Comparison of ENCODE assay signal across 8 cellular contexts in the genomic region with DNA sequence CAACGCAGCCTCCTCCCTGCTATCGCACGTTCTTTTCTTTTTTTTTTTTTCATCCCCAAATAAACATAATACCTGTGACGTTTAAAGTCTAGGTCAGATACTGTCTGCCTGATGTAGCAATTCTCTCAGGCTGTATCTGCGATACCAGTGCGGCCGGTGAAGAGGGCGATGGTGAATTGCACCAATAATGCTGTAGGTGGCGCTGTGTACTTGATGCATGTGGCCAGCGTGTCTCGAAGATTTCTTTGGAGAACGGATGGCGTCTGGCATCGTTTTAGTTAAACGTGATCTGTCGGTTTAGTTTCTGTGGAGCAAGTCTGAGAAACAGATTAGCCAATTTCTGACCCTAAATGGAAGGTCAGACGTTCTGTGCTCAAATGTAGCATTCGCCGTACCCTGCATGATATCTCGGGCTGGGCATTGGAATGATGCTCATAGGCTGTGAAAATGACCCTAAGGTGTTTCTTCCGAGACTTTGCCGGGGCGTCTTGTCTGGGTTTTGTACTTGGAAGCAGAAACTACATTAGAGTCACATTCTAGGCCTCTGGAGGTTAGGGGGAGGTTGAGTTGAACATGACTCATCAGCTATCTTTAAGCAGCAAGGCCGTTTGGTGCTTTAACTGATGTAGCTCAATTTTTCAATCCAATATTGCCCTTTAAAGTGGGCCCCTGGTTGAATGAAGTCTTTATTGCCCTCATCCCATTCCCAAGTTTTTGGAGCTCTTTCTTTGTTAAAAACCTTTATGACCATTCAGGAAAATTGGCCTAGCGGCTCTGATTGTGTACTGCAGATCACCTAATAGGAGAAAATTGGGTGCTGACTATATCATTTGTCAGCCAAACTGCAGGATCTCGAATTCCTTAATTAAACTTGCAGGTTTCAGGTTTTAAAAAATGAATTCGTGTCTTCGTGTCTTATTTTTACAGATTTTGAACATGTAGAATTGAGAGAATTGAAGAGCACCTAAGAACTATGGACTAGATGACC.
DNase-seq lines count a peak whose midpoint lies in the region; ATAC-seq and TF ChIP-seq lines count a peak whose summit lies in the region.

No MANE protein-coding gene starts in this region.

- peaks cover 25% of the 10 kb centered on the region for H3K27me3 Mint-ChIP-seq in activated CD8-positive, alpha-beta memory T cell treated with anti-CD3 and anti-CD28 coated beads, Interleukin-2, amount 10 ng/mL, durations not matched to agents 7 days and 5 days
- H3K27me3 Mint-ChIP-seq in nephron progenitor cell (ENCODE audit: low read depth, poor library complexity), result peaks cover 8% of the 10 kb centered on the region

- peak overlapping the region; percentile 67 for H3K4me2 ChIP-seq in fibroblast of lung (ENCODE audit: extremely low read depth, insufficient read depth, low read length)

- no peaks in the 10 kb centered on the region for H3K27me3 ChIP-seq in fibroblast of lung (ENCODE audit: control insufficient read depth, insufficient read depth, low read length)
- no peaks in the 10 kb centered on the region for H3K27me3 ChIP-seq in uterus

- no peak for DNase-seq in GM10248 (ENCODE audit: extremely low spot score)
- peak; percentile 47 for DNase-seq in NCI-H460 (ENCODE audit: extremely low read depth, low read depth)
- peak; percentile 57 for DNase-seq in activated CD8-positive, alpha-beta memory T cell treated with anti-CD3 and anti-CD28 coated beads, Interleukin-2, amount 10 ng/mL, durations not matched to agents 7 days and 5 days
- peak; percentile 21 to 85 for DNase-seq in fibroblast of lung (ENCODE audit: low read depth in 2 of 2)
- DNase-seq in nephron progenitor cell, result peak; percentile 73
- peak; percentile 55 to 72 for DNase-seq in uterus

- H3K4me3 Mint-ChIP-seq in activated CD8-positive, alpha-beta memory T cell treated with anti-CD3 and anti-CD28 coated beads, Interleukin-2, amount 10 ng/mL, durations not matched to agents 7 days and 5 days, result no peak overlapping the region
- H3K4me3 Mint-ChIP-seq in nephron progenitor cell, result no peak overlapping the region

- no peaks in the 10 kb centered on the region for H3K9me3 Mint-ChIP-seq in activated CD8-positive, alpha-beta memory T cell treated with anti-CD3 and anti-CD28 coated beads, Interleukin-2, amount 10 ng/mL, durations not matched to agents 7 days and 5 days (ENCODE audit: low read depth)
- peaks cover 4% of the 10 kb centered on the region for H3K9me3 Mint-ChIP-seq in nephron progenitor cell

- H3K4me3 ChIP-seq in fibroblast of lung (replicated peaks in 1 of 4; ENCODE audit: control extremely low read depth in 1 of 4, insufficient read depth in 1 of 4, low read depth in 3 of 4, low read length in 4 of 4) (peak overlapping the region in 2 of 4 experiments; percentile 30 to 45), uterus (no peak overlapping the region)

- peak overlapping the region; percentile 56 for H2AFZ ChIP-seq in fibroblast of lung (ENCODE audit: low read length)

- H3K4me1 Mint-ChIP-seq in activated CD8-positive, alpha-beta memory T cell treated with anti-CD3 and anti-CD28 coated beads, Interleukin-2, amount 10 ng/mL, durations not matched to agents 7 days and 5 days, result peaks cover 2% of the 10 kb centered on the region
- H3K4me1 Mint-ChIP-seq in nephron progenitor cell, result peaks cover 20% of the 10 kb centered on the region

- no peak overlapping the region for H3K9ac ChIP-seq in fibroblast of lung (ENCODE audit: insufficient read depth, low read length)

- CTCF ChIA-PET in GM10248 (lab: Yijun Ruan, JAX), result interaction anchor here (1.0 to 1.6 kb wide), 6 partner anchors 9 to 65 kb away, joined by 3 to 14 read pairs (median 4); no protein-coding TSS in a partner anchor
- CTCF ChIA-PET in activated CD8-positive, alpha-beta memory T cell treated with anti-CD3 and anti-CD28 coated beads, Interleukin-2, amount 10 ng/mL, durations not matched to agents 7 days and 5 days (lab: Charles Lee), result interaction anchor here (1.0 to 2.3 kb wide), 5 partner anchors 9 to 74 kb away, joined by 3 to 14 read pairs (median 3); no protein-coding TSS in a partner anchor

- H3K36me3 ChIP-seq in fibroblast of lung (ENCODE audit: control insufficient read depth, insufficient read depth, low read length), result no peaks in the 10 kb centered on the region
- H3K36me3 ChIP-seq in uterus, result no peaks in the 10 kb centered on the region

- POLR2A ChIA-PET in GM10248 (lab: Yijun Ruan, JAX), result no interaction called here

- intact Hi-C loops in uterus (cut with DNase I; ENCODE audit: low total_unique reads), result no loop called here

- H3K9me3 ChIP-seq in fibroblast of lung (ENCODE audit: control insufficient read depth, insufficient read depth, low read depth, low read length) (no peaks in the 10 kb centered on the region), uterus (no peaks in the 10 kb centered on the region)

- no peak for TF ChIP-seq POLR2A in uterus (IDR thresholded peaks at IDR 0.05)

- H3K79me2 ChIP-seq in fibroblast of lung (ENCODE audit: control insufficient read depth, insufficient read depth, low read length), result no peaks in the 10 kb centered on the region

- peak; percentile 60 for TF ChIP-seq CTCF in GM10248 (IDR thresholded peaks at IDR 0.05; ENCODE audit: control extremely low read depth, extremely low read depth, low read depth, missing control alignments)
- TF ChIP-seq CTCF in fibroblast of lung (conservative IDR thresholded peaks at IDR 0.05 in 1 of 2, IDR thresholded peaks at IDR 0.05 in 1 of 2; ENCODE audit: low read depth in 1 of 2, low read length in 2 of 2), result peak; percentile 85 to 86
- TF ChIP-seq CTCF in nephron progenitor cell (IDR thresholded peaks at IDR 0.05), result peak; percentile 88
- peak; percentile 57 to 77 (median 75) for TF ChIP-seq CTCF in uterus (IDR thresholded peaks at IDR 0.05)

- peak; percentile 78 for ATAC-seq in HG02938 (IDR thresholded peaks at IDR 0.05; ENCODE audit: unreplicated experiment)
- peak; percentile 60 for ATAC-seq in activated CD8-positive, alpha-beta memory T cell treated with anti-CD3 and anti-CD28 coated beads, Interleukin-2, amount 10 ng/mL, durations not matched to agents 7 days and 5 days
- ATAC-seq in GM19455 (IDR thresholded peaks at IDR 0.05; ENCODE audit: unreplicated experiment), result no peak

- no peaks in the 10 kb centered on the region for H4K20me1 ChIP-seq in fibroblast of lung (ENCODE audit: control insufficient read depth, extremely low read depth, insufficient read depth, low read length)

- no peaks in the 10 kb centered on the region for H3K36me3 Mint-ChIP-seq in activated CD8-positive, alpha-beta memory T cell treated with anti-CD3 and anti-CD28 coated beads, Interleukin-2, amount 10 ng/mL, durations not matched to agents 7 days and 5 days
- peaks cover 7% of the 10 kb centered on the region for H3K36me3 Mint-ChIP-seq in nephron progenitor cell (ENCODE audit: low read depth)

- H3K27ac Mint-ChIP-seq in activated CD8-positive, alpha-beta memory T cell treated with anti-CD3 and anti-CD28 coated beads, Interleukin-2, amount 10 ng/mL, durations not matched to agents 7 days and 5 days, result no peak overlapping the region
- no peak overlapping the region for H3K27ac Mint-ChIP-seq in nephron progenitor cell

- peaks cover 2% of the 10 kb centered on the region for H3K4me1 ChIP-seq in fibroblast of lung (ENCODE audit: control insufficient read depth, extremely low read depth, insufficient read depth, low read length)
- no peaks in the 10 kb centered on the region for H3K4me1 ChIP-seq in uterus

- H3K27ac ChIP-seq in fibroblast of lung (ENCODE audit: insufficient read depth, low read length) (no peak overlapping the region), uterus (peak overlapping the region in 1 of 2 donors; percentile 41)
